ENCODE assay signal across 16 cellular contexts in the genomic region with DNA sequence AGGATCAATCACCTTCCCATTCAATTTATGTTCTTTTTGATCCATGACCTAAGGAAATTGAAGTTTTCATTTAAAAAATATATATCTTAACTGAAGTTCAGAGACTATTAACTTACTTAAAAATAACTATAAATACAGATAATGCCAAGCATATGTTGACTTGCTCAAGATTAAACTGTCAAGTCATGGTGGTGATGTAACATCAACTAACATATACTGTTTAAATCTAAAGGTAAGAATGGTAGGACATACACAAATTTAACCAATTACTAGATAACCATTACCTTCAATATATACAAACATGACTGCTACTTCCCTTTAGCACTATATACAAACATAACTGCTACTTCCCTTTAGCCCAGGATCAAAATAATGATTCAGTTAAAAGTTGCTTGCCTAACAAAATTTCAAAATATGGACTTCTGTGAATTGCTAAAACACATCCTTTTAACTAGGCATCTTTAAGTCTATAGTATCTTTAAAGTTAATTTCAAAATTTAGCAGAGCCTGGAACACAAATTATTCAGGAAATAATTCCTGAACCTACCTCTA. TPM values are rescaled to one million over a fixed set of nuclear protein-coding genes. Genes with fewer than 3 reads are reported as not detected.
DNase-seq lines count a peak whose midpoint lies in the region; ATAC-seq and TF ChIP-seq lines count a peak whose summit lies in the region.
"Had no signal": no experiment of that assay in that cellular context is flagged by ENCODE, and none has a peak within 500 bp of the region (broad histone marks: within the 10 kb centered on the region; RNA-seq: fewer than 3 reads in every experiment).

No MANE protein-coding gene starts in this region.

- no peaks in the 10 kb centered on the region for H3K27me3 ChIP-seq in esophagus muscularis mucosa
- no peaks in the 10 kb centered on the region for H3K27me3 ChIP-seq in subcutaneous abdominal adipose tissue (ENCODE audit: control insufficient read depth in 5 of 5, insufficient read depth in 4 of 5, low read length in 5 of 5)
- H3K27me3 ChIP-seq: breast epithelium, pancreas had no signal

- H3K4me1 ChIP-seq in esophagus muscularis mucosa (peaks cover 52 to 76% (median 66%) of the 10 kb centered on the region in 4 donors), subcutaneous abdominal adipose tissue (ENCODE audit: control insufficient read depth in 5 of 5, insufficient read depth in 5 of 5, low read length in 5 of 5) (peaks cover 0 to 51% (median 39%) of the 10 kb centered on the region in 5 donors)

- TF ChIP-seq CTCF in esophagus muscularis mucosa (IDR thresholded peaks at IDR 0.05): no peak

- no peak for DNase-seq in activated naive CD4-positive, alpha-beta T cell treated with anti-CD3 and anti-CD28 coated beads, Interleukin-2, amount 50 U/mL, for 72 hours (ENCODE audit: low spot score in 2 of 2)
- DNase-seq in activated naive CD4-positive, alpha-beta T cell (lab: John Stamatoyannopoulos, UW): no peak
- DNase-seq in OCI-M1 (lab: John Stamatoyannopoulos, UW) (peak; percentile 27), esophagus muscularis mucosa (ENCODE audit: extremely low spot score) (no peak), DMS 273 (lab: John Stamatoyannopoulos, UW; ENCODE audit: unreplicated experiment) (no peak), C1 segment of cervical spinal cord (lab: John Stamatoyannopoulos, UW) (no peak)
- DNase-seq in activated CD4-positive, alpha-beta T cell treated with anti-CD3 and anti-CD28 coated beads, Interleukin-2, amount 10 ng/mL, durations not matched to agents 24 days and 14 days: no peak
- DNase-seq: HFFc6, hippocampal formation, NCI-H1436, NCI-H69, pancreas, SHP77 had no signal

- H3K27me3 Mint-ChIP-seq in activated CD4-positive, alpha-beta T cell treated with anti-CD3 and anti-CD28 coated beads, Interleukin-2, amount 10 ng/mL, durations not matched to agents 24 days and 14 days: no peaks in the 10 kb centered on the region

- peaks cover 63% of the 10 kb centered on the region for H3K4me1 Mint-ChIP-seq in activated CD4-positive, alpha-beta T cell treated with anti-CD3 and anti-CD28 coated beads, Interleukin-2, amount 10 ng/mL, durations not matched to agents 24 days and 14 days

- H3K4me3 ChIP-seq in esophagus muscularis mucosa (no peak overlapping the region), subcutaneous abdominal adipose tissue (ENCODE audit: low read depth in 1 of 5, low read length in 5 of 5) (no peak overlapping the region)
- H3K4me3 ChIP-seq: breast epithelium, pancreas had no signal

- H3K27ac ChIP-seq in esophagus muscularis mucosa (replicated peaks in 1 of 4): peak overlapping the region; percentile 31 to 73 (median 56)
- H3K27ac ChIP-seq in subcutaneous abdominal adipose tissue (ENCODE audit: low read depth, low read length): peak overlapping the region; percentile 72
- H3K27ac ChIP-seq: breast epithelium, pancreas had no signal

- TF ChIP-seq EP300 in esophagus muscularis mucosa (IDR thresholded peaks at IDR 0.05): no peak

- no peak for TF ChIP-seq POLR2A in esophagus muscularis mucosa (IDR thresholded peaks at IDR 0.05; ENCODE audit: low read depth)

- H3K9me3 Mint-ChIP-seq in activated naive CD4-positive, alpha-beta T cell treated with anti-CD3 and anti-CD28 coated beads, Interleukin-2, amount 50 U/mL, for 72 hours: no peaks in the 10 kb centered on the region
- H3K9me3 Mint-ChIP-seq in activated CD4-positive, alpha-beta T cell treated with anti-CD3 and anti-CD28 coated beads, Interleukin-2, amount 10 ng/mL, durations not matched to agents 24 days and 14 days: no peaks in the 10 kb centered on the region
- H3K9me3 Mint-ChIP-seq: HFFc6 had no signal

- peaks cover 30 to 59% of the 10 kb centered on the region in 2 donors for H3K36me3 Mint-ChIP-seq in activated naive CD4-positive, alpha-beta T cell treated with anti-CD3 and anti-CD28 coated beads, Interleukin-2, amount 50 U/mL, for 72 hours
- H3K36me3 Mint-ChIP-seq in activated CD4-positive, alpha-beta T cell treated with anti-CD3 and anti-CD28 coated beads, Interleukin-2, amount 10 ng/mL, durations not matched to agents 24 days and 14 days (ENCODE audit: low read depth): peaks cover 65% of the 10 kb centered on the region

- no peak overlapping the region for H3K4me3 Mint-ChIP-seq in activated CD4-positive, alpha-beta T cell treated with anti-CD3 and anti-CD28 coated beads, Interleukin-2, amount 10 ng/mL, durations not matched to agents 24 days and 14 days
- H3K4me3 Mint-ChIP-seq: HFFc6 had no signal

- peaks cover 19 to 47% (median 37%) of the 10 kb centered on the region in 4 donors for H3K36me3 ChIP-seq in esophagus muscularis mucosa
- H3K36me3 ChIP-seq in subcutaneous abdominal adipose tissue (ENCODE audit: control insufficient read depth in 5 of 5, insufficient read depth in 5 of 5, low read length in 5 of 5): peaks cover 31 to 40% (median 34%) of the 10 kb centered on the region in 5 donors
- H3K36me3 ChIP-seq: breast epithelium had no signal

- H3K9me3 ChIP-seq in esophagus muscularis mucosa (no peaks in the 10 kb centered on the region), subcutaneous abdominal adipose tissue (ENCODE audit: control insufficient read depth in 5 of 5, low read length in 5 of 5) (no peaks in the 10 kb centered on the region)
- H3K9me3 ChIP-seq: breast epithelium, pancreas had no signal

- ATAC-seq in activated naive CD4-positive, alpha-beta T cell treated with anti-CD3 and anti-CD28 coated beads, Interleukin-2, amount 50 U/mL, for 72 hours: no peak
- ATAC-seq: activated CD4-positive, CD25-positive, alpha-beta regulatory T cell treated with anti-CD3 and anti-CD28 coated beads, Interleukin-2, amount 50 U/mL, for 24 hours; pancreas had no signal

- intact Hi-C loops in esophagus muscularis mucosa (cut with DNase I): no loop called here
- intact Hi-C loops in activated CD4-positive, alpha-beta T cell treated with anti-CD3 and anti-CD28 coated beads, Interleukin-2, amount 10 ng/mL, durations not matched to agents 24 days and 14 days (cut with micrococcal nuclease): loop anchor here (1.0 to 2.0 kb wide), 2 partner anchors 8 to 14 kb away; partner anchors contain the start of gene HNRNPD

- peak overlapping the region; percentile 55 to 94 for H3K27ac Mint-ChIP-seq in activated naive CD4-positive, alpha-beta T cell treated with anti-CD3 and anti-CD28 coated beads, Interleukin-2, amount 50 U/mL, for 72 hours
- H3K27ac Mint-ChIP-seq in activated CD4-positive, alpha-beta T cell treated with anti-CD3 and anti-CD28 coated beads, Interleukin-2, amount 10 ng/mL, durations not matched to agents 24 days and 14 days: no peak overlapping the region

- H3K9ac ChIP-seq in subcutaneous abdominal adipose tissue (ENCODE audit: low read length in 5 of 5): peak overlapping the region in 1 of 5 donors; percentile 0

RNA-seq across cellular contexts. Expression of gene HNRNPD, which starts 14.9 kb away (rescaled TPM):
- total RNA-seq in activated naive CD4-positive, alpha-beta T cell treated with anti-CD3 and anti-CD28 coated beads, Interleukin-2, amount 50 U/mL, for 72 hours: 100 to 1,000 TPM; 260 to 462 TPM
- total RNA-seq in esophagus muscularis mucosa: 10 to 100 TPM; 53.9 to 85.6 (median 69.0) TPM
- 481 and 492 TPM in 2 replicates for total RNA-seq in activated CD4-positive, alpha-beta T cell treated with anti-CD3 and anti-CD28 coated beads, Interleukin-2, amount 10 ng/mL, durations not matched to agents 24 days and 14 days
